25 cellular contexts compared by ENCODE assay signal in genomic region chr2:200772620-200773019, GRCh38.
"Had no signal": no experiment of that assay in that cellular context is flagged by ENCODE, and none has a peak within 500 bp of the region (broad histone marks: within the 10 kb centered on the region; RNA-seq: fewer than 3 reads in every experiment).

No MANE protein-coding gene starts in this region.

- ATAC-seq: activated CD8-positive, alpha-beta T cell treated with anti-CD3 and anti-CD28 coated beads, Interleukin-2, amount 10 ng/mL, durations not matched to agents 7 days and 5 days; activated naive CD4-positive, alpha-beta T cell treated with anti-CD3 and anti-CD28 coated beads, Interleukin-2, amount 50 U/mL, for 72 hours had no signal

- H3K27ac Mint-ChIP-seq: activated CD4-positive, alpha-beta T cell treated with anti-CD3 and anti-CD28 coated beads, Interleukin-2, amount 10 ng/mL, durations not matched to agents 7 days and 5 days; activated CD8-positive, alpha-beta T cell treated with anti-CD3 and anti-CD28 coated beads, Interleukin-2, amount 10 ng/mL, durations not matched to agents 7 days and 5 days; activated naive CD4-positive, alpha-beta T cell treated with anti-CD3 and anti-CD28 coated beads for 36 hours; activated T-cell treated with anti-CD3 and anti-CD28 coated beads, Interleukin-2, amount 50 U/mL, for 24 hours; brain had no signal

- H3K4me3 ChIP-seq: adrenal gland had no signal

- H3K36me3 Mint-ChIP-seq: brain had no signal

- DNase-seq: activated CD4-positive, alpha-beta T cell treated with anti-CD3 and anti-CD28 coated beads for 1 hour; activated CD4-positive, alpha-beta T cell treated with anti-CD3 and anti-CD28 coated beads, Interleukin-2, amount 10 ng/mL, durations not matched to agents 7 days and 5 days; activated CD4-positive, alpha-beta T cell treated with anti-CD3 and anti-CD28 coated beads, Interleukin-2, amount 50 U/mL, for 48 hours; activated CD4-positive, CD25-positive, alpha-beta regulatory T cell; activated CD8-positive, alpha-beta T cell treated with anti-CD3 and anti-CD28 coated beads, Interleukin-2, amount 10 ng/mL, durations not matched to agents 7 days and 5 days; activated gamma-delta T cell treated with Interleukin-2 at 50 U/mL for 16 hours; activated naive CD4-positive, alpha-beta T cell treated with anti-CD3 and anti-CD28 coated beads for 36 hours; activated T-cell treated with anti-CD3 and anti-CD28 coated beads, Interleukin-2, amount 50 U/mL, for 24 hours; adrenal gland; caudate nucleus; cerebellar nuclear complex; Karpas-422; NCI-H1105; NCI-H1417 treated with DMSO at 0.1 percent for 48 hours; NCI-H187 treated with DMSO at 0.1 percent for 48 hours; NCI-H2081; NCI-H345; NCI-H526; NCI-H748 treated with DMSO at 0.1 percent for 48 hours; OCI-M1; Right ventricle myocardium superior; T1000; WERI-Rb-1 had no signal

- H3K4me1 Mint-ChIP-seq: brain had no signal

- H3K4me3 Mint-ChIP-seq: activated CD4-positive, alpha-beta T cell treated with anti-CD3 and anti-CD28 coated beads, Interleukin-2, amount 10 ng/mL, durations not matched to agents 7 days and 5 days; activated CD8-positive, alpha-beta T cell treated with anti-CD3 and anti-CD28 coated beads, Interleukin-2, amount 10 ng/mL, durations not matched to agents 7 days and 5 days; activated naive CD4-positive, alpha-beta T cell treated with anti-CD3 and anti-CD28 coated beads for 36 hours; activated T-cell treated with anti-CD3 and anti-CD28 coated beads, Interleukin-2, amount 50 U/mL, for 24 hours; brain had no signal
